In the genomic region with DNA sequence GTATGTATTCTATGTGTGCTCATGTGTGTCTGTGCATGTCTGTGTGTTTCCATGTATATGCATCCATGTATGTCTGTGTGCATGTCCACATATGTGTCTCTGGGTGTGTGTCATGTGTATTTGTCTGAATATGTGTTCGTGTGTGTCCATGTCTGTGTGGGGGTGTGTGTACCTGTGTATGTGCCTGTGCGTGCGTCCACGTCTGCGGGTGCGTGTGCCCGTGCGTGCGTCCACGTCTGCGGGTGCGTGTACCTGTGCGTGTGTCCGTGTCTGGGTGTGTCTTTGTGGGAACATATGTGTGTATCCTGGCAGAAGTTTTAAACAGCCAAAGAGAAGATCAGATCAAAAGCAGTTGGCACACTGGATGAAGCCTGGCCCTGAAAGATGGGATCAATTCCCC, we compare ENCODE assay signal across 28 cellular contexts.
"Had no signal": no experiment of that assay in that cellular context is flagged by ENCODE, and none has a peak within 500 bp of the region (broad histone marks: within the 10 kb centered on the region; RNA-seq: fewer than 3 reads in every experiment).

No MANE protein-coding gene starts in this region.

- H3K9me3 Mint-ChIP-seq: effector memory CD8-positive, alpha-beta T cell; natural killer cell treated with Interleukin-12 subunit alpha and Interleukin-12 subunit beta and Interleukin-15 and Interleukin-18, amount 100 ng/mL, for 72 hours had no signal

- H3K27me3 ChIP-seq: ovary, vagina had no signal

- H3K36me3 Mint-ChIP-seq: naive B cell; natural killer cell treated with Interleukin-12 subunit alpha and Interleukin-12 subunit beta and Interleukin-15 and Interleukin-18, amount 100 ng/mL, for 72 hours; stimulated activated naive B cell treated with anti-CD40 and anti-IgM and Interleukin-4, amounts not matched to agents 10 μg/mL and 1 μg/mL and 100 μg/mL, for 72 hours had no signal

- H3K27ac Mint-ChIP-seq: effector memory CD8-positive, alpha-beta T cell; mesothelial cell of epicardium; natural killer cell treated with Interleukin-12 subunit alpha and Interleukin-12 subunit beta and Interleukin-15 and Interleukin-18, amount 100 ng/mL, for 72 hours; stimulated activated naive B cell treated with anti-CD40 and anti-IgM and Interleukin-4, amounts not matched to agents 10 μg/mL and 1 μg/mL and 100 μg/mL, for 72 hours; stimulated activated naive CD8-positive, alpha-beta T cell treated with anti-CD3 and anti-CD28 coated beads, Interleukin-15, Interleukin-2, amounts not matched to agents 100 ng/mL and 50 ng/mL, for 24 hours had no signal

- H3K4me3 Mint-ChIP-seq: effector memory CD8-positive, alpha-beta T cell; mesothelial cell of epicardium; naive B cell; natural killer cell treated with Interleukin-12 subunit alpha and Interleukin-12 subunit beta and Interleukin-15 and Interleukin-18, amount 100 ng/mL, for 72 hours; stimulated activated naive B cell treated with anti-CD40 and anti-IgM and Interleukin-4, amounts not matched to agents 10 μg/mL and 1 μg/mL and 100 μg/mL, for 72 hours; stimulated activated naive CD8-positive, alpha-beta T cell treated with anti-CD3 and anti-CD28 coated beads, Interleukin-15, Interleukin-2, amounts not matched to agents 100 ng/mL and 50 ng/mL, for 24 hours had no signal

- H3K9me3 ChIP-seq: esophagus squamous epithelium, heart right ventricle, left lung, mucosa of descending colon, ovary, psoas muscle, spleen, thoracic aorta, tibial nerve, upper lobe of right lung, vagina had no signal

- H3K4me1 ChIP-seq: left lung, spleen, tibial nerve, upper lobe of right lung, vagina had no signal

- ATAC-seq: effector memory CD8-positive, alpha-beta T cell; left cardiac atrium; left lung; mucosa of descending colon; natural killer cell treated with Interleukin-12 subunit alpha and Interleukin-12 subunit beta and Interleukin-15 and Interleukin-18, amount 100 ng/mL, for 72 hours; psoas muscle; right cardiac atrium; stimulated activated naive B cell treated with anti-CD40 and anti-IgM and Interleukin-4, amounts not matched to agents 10 μg/mL and 1 μg/mL and 100 μg/mL, for 72 hours; upper lobe of right lung had no signal

- H3K4me1 Mint-ChIP-seq: naive B cell; stimulated activated naive B cell treated with anti-CD40 and anti-IgM and Interleukin-4, amounts not matched to agents 10 μg/mL and 1 μg/mL and 100 μg/mL, for 72 hours had no signal

- H3K27ac ChIP-seq: esophagus squamous epithelium, left lung, ovary, psoas muscle, skin epidermis, spleen, thoracic aorta, tibial nerve, upper lobe of right lung, vagina had no signal

- H3K4me3 ChIP-seq: esophagus squamous epithelium, heart right ventricle, left lung, mucosa of descending colon, ovary, psoas muscle, skin epidermis, spleen, thoracic aorta, tibial nerve, upper lobe of right lung, vagina had no signal

- H3K36me3 ChIP-seq: esophagus squamous epithelium, heart right ventricle, left lung, ovary, spleen, thoracic aorta, tibial nerve, upper lobe of right lung, vagina had no signal

- DNase-seq: cortex of kidney; effector memory CD8-positive, alpha-beta T cell; erythroblast; esophagus squamous epithelium; foreskin melanocyte; glutamatergic neuron; heart right ventricle; hippocampal formation; left cardiac atrium; left lung; mesenchymal stem cell; mucosa of descending colon; naive B cell; occipital lobe; psoas muscle; spleen; stimulated activated CD4-positive, alpha-beta T cell treated with anti-CD3 and anti-CD28 coated beads, Interleukin-4, amount 100 ng/mL, for 4 hours; stimulated activated naive B cell treated with anti-CD40 and anti-IgM and Interleukin-4, amounts not matched to agents 10 μg/mL and 1 μg/mL and 100 μg/mL, for 72 hours; upper lobe of right lung had no signal
